In genomic region chr14:80751285-80751684, GRCh38 we compare ENCODE assay signal across 28 cellular contexts.
"Had no signal": no experiment of that assay in that cellular context is flagged by ENCODE, and none has a peak within 500 bp of the region (broad histone marks: within the 10 kb centered on the region; RNA-seq: fewer than 3 reads in every experiment).

No MANE protein-coding gene starts in this region.

- ATAC-seq: effector memory CD8-positive, alpha-beta T cell; esophagus mucosa; foreskin keratinocyte; gastrocnemius medialis; gastroesophageal sphincter; heart left ventricle; heart right ventricle had no signal

- H3K4me3 ChIP-seq: colonic mucosa, coronary artery, dorsolateral prefrontal cortex, esophagus muscularis mucosa, esophagus squamous epithelium, gastrocnemius medialis, gastroesophageal sphincter, heart left ventricle, heart right ventricle, hepatocyte had no signal

- H3K27ac ChIP-seq: colonic mucosa, coronary artery, dorsolateral prefrontal cortex, epithelial cell of prostate, esophagus muscularis mucosa, esophagus squamous epithelium, foreskin keratinocyte, gastrocnemius medialis, gastroesophageal sphincter, heart left ventricle, heart right ventricle, hepatocyte had no signal

- H3K4me2 ChIP-seq: hepatocyte had no signal

- H3K36me3 ChIP-seq: colonic mucosa, esophagus muscularis mucosa, esophagus squamous epithelium, gastrocnemius medialis, gastroesophageal sphincter had no signal

- H3K9me3 ChIP-seq: colonic mucosa, esophagus muscularis mucosa, esophagus squamous epithelium, gastrocnemius medialis, gastroesophageal sphincter, heart left ventricle, heart right ventricle had no signal

- DNase-seq: colonic mucosa; cortex of kidney; dermis blood vessel endothelial cell; dorsolateral prefrontal cortex; effector CD4-positive, alpha-beta T cell; effector CD8-positive, alpha-beta T cell; effector memory CD4-positive, alpha-beta T cell; effector memory CD8-positive, alpha-beta T cell; endodermal cell; erythroblast; esophagus squamous epithelium; foreskin fibroblast; foreskin keratinocyte; foreskin melanocyte; gastrocnemius medialis; glutamatergic neuron; head of caudate nucleus; heart left ventricle; heart right ventricle had no signal

- FAIRE-seq: endometrium, endothelial cell of umbilical vein, frontal cortex had no signal

- H3K4me1 ChIP-seq: colonic mucosa, esophagus muscularis mucosa, esophagus squamous epithelium, gastrocnemius medialis, gastroesophageal sphincter, heart left ventricle, heart right ventricle had no signal

- H3K27me3 ChIP-seq: colonic mucosa, dorsolateral prefrontal cortex, esophagus muscularis mucosa, esophagus squamous epithelium, foreskin keratinocyte, gastrocnemius medialis, gastroesophageal sphincter, heart left ventricle, heart right ventricle, hepatocyte had no signal

- H3K79me2 ChIP-seq: hepatocyte had no signal

- H2AFZ ChIP-seq: hepatocyte had no signal
